ENCODE assay signal across 10 cellular contexts in the genomic region with DNA sequence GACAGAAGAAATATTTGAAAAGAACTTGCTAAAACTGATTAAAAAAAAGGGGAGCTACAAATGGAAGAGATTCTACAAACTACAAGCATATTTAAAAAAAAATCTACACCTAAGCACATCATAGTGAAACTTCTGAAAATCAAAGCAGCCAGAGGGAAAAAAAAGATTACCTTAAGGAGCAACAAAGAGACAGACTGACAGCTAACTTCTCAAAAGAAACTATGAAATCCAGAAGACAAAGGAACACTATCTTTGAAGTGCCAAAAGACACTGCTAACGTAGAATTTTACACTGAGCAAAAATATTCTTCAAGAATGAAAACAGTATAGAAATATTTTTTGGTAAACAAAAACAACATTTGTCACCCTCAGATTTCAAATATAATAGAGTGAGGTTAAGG.
"Had no signal": no experiment of that assay in that cellular context is flagged by ENCODE, and none has a peak within 500 bp of the region (broad histone marks: within the 10 kb centered on the region; RNA-seq: fewer than 3 reads in every experiment).

No MANE protein-coding gene starts in this region.

- DNase-seq: H9, HCEC 1CT, HFFc6, IMR-90, KBM-7 had no signal

- H3K4me2 ChIP-seq: GM23338, KMS-11 had no signal

- H3K27ac ChIP-seq: HL-60, KMS-11 had no signal

- FAIRE-seq: H1, H54 had no signal

- H3K9ac ChIP-seq: KMS-11 had no signal

- H2AFZ ChIP-seq: GM23338 had no signal

- ATAC-seq: GM23338 had no signal

- H3K4me3 ChIP-seq: GM23338 had no signal
